8 cellular contexts compared by ENCODE assay signal in the genomic region with DNA sequence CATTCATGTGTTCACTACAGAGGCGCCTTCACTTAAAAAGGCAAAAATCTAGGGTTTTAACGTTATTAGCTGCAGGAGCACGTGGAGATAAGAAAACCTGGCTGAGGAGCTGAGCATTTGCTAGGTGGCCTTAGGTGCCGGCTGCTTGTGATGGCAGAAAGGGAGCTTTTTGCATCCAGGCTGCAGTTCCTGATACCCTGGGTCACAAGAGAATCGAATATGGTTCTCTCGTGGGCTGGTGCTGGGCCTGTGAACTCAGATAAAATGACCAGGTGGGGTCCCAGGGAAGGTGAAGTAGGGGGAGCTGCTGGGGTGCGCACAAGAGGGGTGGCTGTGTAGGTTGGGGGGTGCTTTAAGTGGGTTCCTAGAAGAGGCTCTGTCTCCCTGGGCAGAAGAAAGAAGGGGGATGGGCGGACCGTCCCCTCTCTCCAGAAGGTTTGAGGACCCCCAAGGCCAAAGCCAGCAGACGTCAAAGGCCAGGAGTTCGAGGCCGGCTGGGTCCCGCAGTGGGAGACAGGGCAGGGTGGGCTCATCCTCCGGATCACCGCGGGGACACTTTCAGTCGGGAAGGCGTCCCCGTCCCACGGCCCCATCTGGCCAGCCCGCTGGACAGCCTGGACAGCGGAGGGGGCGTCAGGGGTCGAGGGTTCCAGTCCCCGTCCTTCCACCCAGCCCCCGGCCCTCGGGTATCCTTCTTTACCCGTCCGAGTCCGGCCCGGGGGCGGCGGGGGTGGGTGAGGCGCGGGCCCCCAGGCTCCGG. TPM values are rescaled to one million over a fixed set of nuclear protein-coding genes. Genes with fewer than 3 reads are reported as not detected.
DNase-seq lines count a peak whose midpoint lies in the region; ATAC-seq and TF ChIP-seq lines count a peak whose summit lies in the region.

No MANE protein-coding gene starts in this region.

- H3K79me2 ChIP-seq in neural progenitor cell (ENCODE audit: low read depth), result peaks cover 39% of the 10 kb centered on the region

- H3K27me3 ChIP-seq in CD8-positive, alpha-beta memory T cell (ENCODE audit: insufficient read depth, low read length, poor library complexity, severe bottlenecking), result no peaks in the 10 kb centered on the region
- no peaks in the 10 kb centered on the region for H3K27me3 ChIP-seq in Panc1 (ENCODE audit: control insufficient read depth, insufficient read depth, low read length)
- peaks cover 29% of the 10 kb centered on the region for H3K27me3 ChIP-seq in neural progenitor cell

- POLR2A ChIA-PET in CD8-positive, alpha-beta memory T cell (lab: Charles Lee), result interaction anchor here (1.2 kb wide), 1 partner anchor 82 kb away, joined by 4 read pairs; no protein-coding TSS in a partner anchor
- POLR2A ChIA-PET in Panc1 (lab: Charles Lee), result interaction anchor here (0.7 kb wide), 1 partner anchor 450 kb away, joined by 12 read pairs; no protein-coding TSS in a partner anchor

- no peaks in the 10 kb centered on the region for H3K9me3 ChIP-seq in CD8-positive, alpha-beta memory T cell (ENCODE audit: low read length)
- H3K9me3 ChIP-seq in Panc1 (ENCODE audit: control insufficient read depth, insufficient read depth, low read depth, low read length) (no peaks in the 10 kb centered on the region), neural progenitor cell (ENCODE audit: low read depth) (no peaks in the 10 kb centered on the region)

- peak overlapping the region; percentile 76 to 88 (median 81) for H3K4me3 Mint-ChIP-seq in CD8-positive, alpha-beta memory T cell
- peak overlapping the region; percentile 90 for H3K4me3 Mint-ChIP-seq in neural progenitor cell

- in situ Hi-C loops in Panc1 (cut with HindIII; ENCODE audit: low pct_unique_long_range_greater_than_20kb, low sequenced_read_pairs), result no loop called here

- DNase-seq in CD8-positive, alpha-beta memory T cell, result peak in 1 of 5 donors; percentile 56
- DNase-seq in Panc1 (ENCODE audit: low read depth, low spot score), result no peak
- no peak for DNase-seq in epithelial cell of prostate (ENCODE audit: low read depth, low spot score)
- no peak for DNase-seq in neural progenitor cell (ENCODE audit: low spot score)
- no peak for DNase-seq in H4 (ENCODE audit: low spot score)
- DNase-seq in GM19238 (ENCODE audit: insufficient read length, low spot score), result no peak
- DNase-seq in NCI-H187 (lab: John Stamatoyannopoulos, UW), result no peak

- no peak overlapping the region for H3K9ac ChIP-seq in neural progenitor cell

- ATAC-seq in Panc1 (peak; percentile 0; the same call in 1 of the 2 replicates), HG03095 (IDR thresholded peaks at IDR 0.05; ENCODE audit: unreplicated experiment) (no peak)

- peaks cover 0 to 18% (median 0%) of the 10 kb centered on the region in 3 donors for H3K36me3 Mint-ChIP-seq in CD8-positive, alpha-beta memory T cell
- H3K36me3 Mint-ChIP-seq in neural progenitor cell, result peaks cover 2% of the 10 kb centered on the region

- H3K27me3 Mint-ChIP-seq in CD8-positive, alpha-beta memory T cell, result peaks cover 0 to 11% of the 10 kb centered on the region in 2 donors
- H3K27me3 Mint-ChIP-seq in neural progenitor cell (ENCODE audit: insufficient read depth, low read depth), result peaks cover 14% of the 10 kb centered on the region

- peaks cover 29% of the 10 kb centered on the region for H4K20me1 ChIP-seq in neural progenitor cell (ENCODE audit: low read depth)

- CTCF ChIA-PET in CD8-positive, alpha-beta memory T cell (lab: Charles Lee), result interaction anchor here (1.5 kb wide), 1 partner anchor 270 kb away, joined by 4 read pairs; no protein-coding TSS in a partner anchor
- CTCF ChIA-PET in Panc1 (lab: Charles Lee), result no interaction called here

- H3K4me1 Mint-ChIP-seq in CD8-positive, alpha-beta memory T cell, result peaks cover 41 to 52% (median 48%) of the 10 kb centered on the region in 3 donors
- H3K4me1 Mint-ChIP-seq in neural progenitor cell, result peaks cover 42% of the 10 kb centered on the region

- no peaks in the 10 kb centered on the region for H3K36me3 ChIP-seq in CD8-positive, alpha-beta memory T cell (ENCODE audit: insufficient read depth, low read length)
- H3K36me3 ChIP-seq in Panc1 (ENCODE audit: control insufficient read depth, insufficient read depth, low read length) (peaks cover 4% of the 10 kb centered on the region; the same call in 1 of the 2 replicates), neural progenitor cell (no peaks in the 10 kb centered on the region)

- H3K27ac ChIP-seq in CD8-positive, alpha-beta memory T cell (ENCODE audit: low read depth, low read length), result peak overlapping the region; percentile 25
- H3K27ac ChIP-seq in Panc1 (ENCODE audit: low read length) (peak overlapping the region; percentile 77), epithelial cell of prostate (peak overlapping the region; percentile 97), neural progenitor cell (no peak overlapping the region)

- no peaks in the 10 kb centered on the region for H3K9me3 Mint-ChIP-seq in CD8-positive, alpha-beta memory T cell
- no peaks in the 10 kb centered on the region for H3K9me3 Mint-ChIP-seq in neural progenitor cell

- peaks cover 43% of the 10 kb centered on the region for H3K4me1 ChIP-seq in CD8-positive, alpha-beta memory T cell (ENCODE audit: insufficient read depth, low read length)
- H3K4me1 ChIP-seq in Panc1 (ENCODE audit: control insufficient read depth, insufficient read depth, low read length) (peaks cover 3% of the 10 kb centered on the region), neural progenitor cell (peaks cover 19% of the 10 kb centered on the region)

- intact Hi-C loops in Panc1 (cut with micrococcal nuclease; ENCODE audit: unreplicated experiment), result no loop called here

- TF ChIP-seq CTCF in Panc1 (IDR thresholded peaks at IDR 0.05) (no peak), neural progenitor cell (IDR thresholded peaks at IDR 0.05) (no peak)

- H3K27ac Mint-ChIP-seq in CD8-positive, alpha-beta memory T cell, result peak overlapping the region; percentile 87 to 98 (median 93)
- H3K27ac Mint-ChIP-seq in neural progenitor cell, result peak overlapping the region; percentile 98

- H3F3A ChIP-seq in neural progenitor cell (ENCODE audit: low read depth), result peaks cover 28% of the 10 kb centered on the region

- peak overlapping the region; percentile 5 for H3K4me3 ChIP-seq in CD8-positive, alpha-beta memory T cell (ENCODE audit: low read length)
- H3K4me3 ChIP-seq in Panc1 (ENCODE audit: low read depth in 2 of 2, low read length in 2 of 2) (peak overlapping the region; percentile 45 to 54), neural progenitor cell (peak overlapping the region; percentile 63)

- peak overlapping the region; percentile 78 for H3K4me2 ChIP-seq in neural progenitor cell

- no TSS peak for BruUV-seq in Panc1 (replicated peaks; lab: Mats Ljungman, UMichigan)

- H2AFZ ChIP-seq in neural progenitor cell (replicated peaks), result peak overlapping the region; percentile 70

RNA-seq across cellular contexts. Expression of gene CMIP, which starts 0.7 kb away (rescaled TPM):
- 10 to 100 TPM; 23.6 to 24.4 TPM for total RNA-seq in CD8-positive, alpha-beta memory T cell
- polyA plus RNA-seq in CD8-positive, alpha-beta memory T cell, result 1.0 TPM
- total RNA-seq in Panc1 (2021; ENCODE audit: unreplicated experiment) (49.7 TPM), neural progenitor cell (ENCODE audit: low replicate concordance) (6.6 and 12.5 TPM in 2 replicates)
- 32.8 TPM for polyA plus RNA-seq in Panc1 (2012; ENCODE audit: insufficient read length)
- total RNA-seq in H4 (2014; rRNA removed; shearing (Covaris generic)), result 1.9 and 4.1 TPM in 2 replicates

Comparison
In these comparisons a context has a peak if more than half of its experiments do, and no peak if none do; other contexts are left out.
1. H3K4me3 ChIP-seq: peak in every context shown above with its lines; median percentile 63 in neural progenitor cell; 50 in Panc1; 5 in CD8-positive, alpha-beta memory T cell.